Comparison of ENCODE assay signal across 3 cellular contexts in the genomic region with DNA sequence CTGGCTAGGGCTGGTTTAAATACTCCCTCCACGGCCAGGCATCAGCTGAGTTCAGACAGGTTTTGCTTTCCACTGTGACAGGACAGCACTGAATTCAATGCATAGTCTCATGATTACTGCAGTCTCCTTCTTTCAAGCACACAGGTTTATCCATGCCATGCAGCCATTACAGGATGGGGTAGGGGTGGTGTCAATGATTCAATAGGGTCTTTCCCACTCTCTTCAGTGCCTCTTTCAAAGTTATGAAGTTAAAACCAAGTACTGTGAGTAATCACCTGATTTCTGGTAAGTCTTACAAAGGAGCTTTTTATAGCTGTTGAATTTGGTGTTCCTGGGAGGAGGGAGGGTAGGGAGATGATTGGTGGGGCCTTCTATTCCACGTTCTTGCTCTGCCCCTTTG.
TF ChIP-seq lines count a peak whose summit lies in the region.

No MANE protein-coding gene starts in this region.

TF ChIP-seq in liver, 16 proteins besides CTCF, POLR2A, EP300 and RAD21:
- TF ChIP-seq REST (IDR thresholded peaks at IDR 0.05) (peak; percentile 58), HNF4G (IDR thresholded peaks at IDR 0.05) (no peak)

TF ChIP-seq in HepG2, 621 proteins besides CTCF, POLR2A, EP300 and RAD21:
- TF ChIP-seq CCDC6 (CRISPR knock-in tag; IDR thresholded peaks at IDR 0.05) = no peak
- TF ChIP-seq ZNF768 (CRISPR knock-in tag; IDR thresholded peaks at IDR 0.05) = no peak
- no peak for TF ChIP-seq NFE2L2 (IDR thresholded peaks at IDR 0.05; ENCODE audit: low read length)
- TF ChIP-seq CREBL2 (CRISPR knock-in tag; IDR thresholded peaks at IDR 0.05; ENCODE audit: borderline replicate concordance) = no peak
- TF ChIP-seq PLRG1 (conservative IDR thresholded peaks at IDR 0.05) = no peak

TF ChIP-seq in WTC11, 78 proteins besides CTCF, POLR2A, EP300 and RAD21:
- no peak for TF ChIP-seq GRHL2 (CRISPR knock-in tag; IDR thresholded peaks at IDR 0.05; ENCODE audit: insufficient replicate concordance, severe bottlenecking)
- no peak for TF ChIP-seq FOXK1 (CRISPR knock-in tag; IDR thresholded peaks at IDR 0.05)
- TF ChIP-seq, protein P1, sequence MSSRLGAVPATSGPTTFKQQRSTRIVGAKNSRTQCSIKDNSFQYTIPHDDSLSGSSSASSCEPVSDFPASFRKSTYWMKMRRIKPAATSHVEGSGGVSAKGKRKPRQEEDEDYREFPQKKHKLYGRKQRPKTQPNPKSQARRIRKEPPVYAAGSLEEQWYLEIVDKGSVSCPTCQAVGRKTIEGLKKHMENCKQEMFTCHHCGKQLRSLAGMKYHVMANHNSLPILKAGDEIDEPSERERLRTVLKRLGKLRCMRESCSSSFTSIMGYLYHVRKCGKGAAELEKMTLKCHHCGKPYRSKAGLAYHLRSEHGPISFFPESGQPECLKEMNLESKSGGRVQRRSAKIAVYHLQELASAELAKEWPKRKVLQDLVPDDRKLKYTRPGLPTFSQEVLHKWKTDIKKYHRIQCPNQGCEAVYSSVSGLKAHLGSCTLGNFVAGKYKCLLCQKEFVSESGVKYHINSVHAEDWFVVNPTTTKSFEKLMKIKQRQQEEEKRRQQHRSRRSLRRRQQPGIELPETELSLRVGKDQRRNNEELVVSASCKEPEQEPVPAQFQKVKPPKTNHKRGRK (CRISPR knock-in tag; IDR thresholded peaks at IDR 0.05; ENCODE audit: borderline replicate concordance) = no peak
- TF ChIP-seq ZNF138 (CRISPR knock-in tag; conservative IDR thresholded peaks at IDR 0.05) = no peak
- TF ChIP-seq, protein P2, sequence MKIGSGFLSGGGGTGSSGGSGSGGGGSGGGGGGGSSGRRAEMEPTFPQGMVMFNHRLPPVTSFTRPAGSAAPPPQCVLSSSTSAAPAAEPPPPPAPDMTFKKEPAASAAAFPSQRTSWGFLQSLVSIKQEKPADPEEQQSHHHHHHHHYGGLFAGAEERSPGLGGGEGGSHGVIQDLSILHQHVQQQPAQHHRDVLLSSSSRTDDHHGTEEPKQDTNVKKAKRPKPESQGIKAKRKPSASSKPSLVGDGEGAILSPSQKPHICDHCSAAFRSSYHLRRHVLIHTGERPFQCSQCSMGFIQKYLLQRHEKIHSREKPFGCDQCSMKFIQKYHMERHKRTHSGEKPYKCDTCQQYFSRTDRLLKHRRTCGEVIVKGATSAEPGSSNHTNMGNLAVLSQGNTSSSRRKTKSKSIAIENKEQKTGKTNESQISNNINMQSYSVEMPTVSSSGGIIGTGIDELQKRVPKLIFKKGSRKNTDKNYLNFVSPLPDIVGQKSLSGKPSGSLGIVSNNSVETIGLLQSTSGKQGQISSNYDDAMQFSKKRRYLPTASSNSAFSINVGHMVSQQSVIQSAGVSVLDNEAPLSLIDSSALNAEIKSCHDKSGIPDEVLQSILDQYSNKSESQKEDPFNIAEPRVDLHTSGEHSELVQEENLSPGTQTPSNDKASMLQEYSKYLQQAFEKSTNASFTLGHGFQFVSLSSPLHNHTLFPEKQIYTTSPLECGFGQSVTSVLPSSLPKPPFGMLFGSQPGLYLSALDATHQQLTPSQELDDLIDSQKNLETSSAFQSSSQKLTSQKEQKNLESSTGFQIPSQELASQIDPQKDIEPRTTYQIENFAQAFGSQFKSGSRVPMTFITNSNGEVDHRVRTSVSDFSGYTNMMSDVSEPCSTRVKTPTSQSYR (CRISPR knock-in tag; IDR thresholded peaks at IDR 0.05) = no peak
- no peak for TF ChIP-seq JUN (CRISPR knock-in tag; IDR thresholded peaks at IDR 0.05)
- no peak for TF ChIP-seq IRF1 (CRISPR knock-in tag; IDR thresholded peaks at IDR 0.05)
- no peak for TF ChIP-seq OVOL2 (CRISPR knock-in tag; IDR thresholded peaks at IDR 0.05; ENCODE audit: borderline replicate concordance)
